Comparison of ENCODE assay signal across 1 cellular context in genomic region chr17:59964455-59965328, GRCh38.
TF ChIP-seq lines count a peak whose summit lies in the region.

A gene with protein sequence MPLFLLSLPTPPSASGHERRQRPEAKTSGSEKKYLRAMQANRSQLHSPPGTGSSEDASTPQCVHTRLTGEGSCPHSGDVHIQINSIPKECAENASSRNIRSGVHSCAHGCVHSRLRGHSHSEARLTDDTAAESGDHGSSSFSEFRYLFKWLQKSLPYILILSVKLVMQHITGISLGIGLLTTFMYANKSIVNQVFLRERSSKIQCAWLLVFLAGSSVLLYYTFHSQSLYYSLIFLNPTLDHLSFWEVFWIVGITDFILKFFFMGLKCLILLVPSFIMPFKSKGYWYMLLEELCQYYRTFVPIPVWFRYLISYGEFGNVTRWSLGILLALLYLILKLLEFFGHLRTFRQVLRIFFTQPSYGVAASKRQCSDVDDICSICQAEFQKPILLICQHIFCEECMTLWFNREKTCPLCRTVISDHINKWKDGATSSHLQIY (minus strand): TSS chr17:59964740. CDS start chr17:59964663, 77 bp downstream.

TF ChIP-seq in HepG2, 621 proteins besides CTCF, POLR2A, EP300 and RAD21 (continued from another document and continues in another):
- TF ChIP-seq CENPBD1 (CRISPR knock-in tag; IDR thresholded peaks at IDR 0.05; ENCODE audit: borderline replicate concordance, low read depth) (no peak), ZNF205 (CRISPR knock-in tag; IDR thresholded peaks at IDR 0.05) (peak; percentile 82; the same call in 1 of the 2 replicates), SNAPC2 (CRISPR knock-in tag; IDR thresholded peaks at IDR 0.05) (peak; percentile 14; the same call in 1 of the 2 replicates), KDM4B (CRISPR knock-in tag; IDR thresholded peaks at IDR 0.05) (no peak; the same call in 1 of the 2 replicates), ZBTB20 (CRISPR knock-in tag; IDR thresholded peaks at IDR 0.05; ENCODE audit: borderline replicate concordance, low read depth) (no peak), AGO2 (optimal IDR thresholded peaks at IDR 0.05; ENCODE audit: low read depth, low read length) (peak; percentile 46), MAF1 (CRISPR knock-in tag; IDR thresholded peaks at IDR 0.05; ENCODE audit: borderline replicate concordance) (no peak), RARG (CRISPR knock-in tag; IDR thresholded peaks at IDR 0.05; ENCODE audit: low read depth) (no peak), GZF1 (CRISPR knock-in tag; IDR thresholded peaks at IDR 0.05) (0 out of 2 replicates have a peak, but pooled peaks have one; percentile 24), KAT2B (IDR thresholded peaks at IDR 0.05; ENCODE audit: borderline replicate concordance, low read depth, low read length) (no peak), ARNT2 (CRISPR knock-in tag; IDR thresholded peaks at IDR 0.05; ENCODE audit: low read depth) (no peak), ZKSCAN5 (CRISPR knock-in tag; IDR thresholded peaks at IDR 0.05) (no peak), SRY (CRISPR knock-in tag; IDR thresholded peaks at IDR 0.05) (peak; percentile 35), ZNF503 (CRISPR knock-in tag; IDR thresholded peaks at IDR 0.05) (0 out of 2 replicates have a peak, but pooled peaks have one; percentile 8), ZNF431 (CRISPR knock-in tag; IDR thresholded peaks at IDR 0.05; ENCODE audit: borderline replicate concordance, low read depth) (no peak), PAX8 (CRISPR knock-in tag; IDR thresholded peaks at IDR 0.05; ENCODE audit: borderline replicate concordance) (no peak), NFIB (CRISPR knock-in tag; IDR thresholded peaks at IDR 0.05; ENCODE audit: borderline replicate concordance) (no peak), ASH2L (IDR thresholded peaks at IDR 0.05; ENCODE audit: insufficient read length, low read depth, low read length) (peak; percentile 96), GATAD2A (CRISPR knock-in tag; IDR thresholded peaks at IDR 0.05) (peak; percentile 43; the same call in 1 of the 2 replicates), EEA1 (CRISPR knock-in tag; IDR thresholded peaks at IDR 0.05; ENCODE audit: borderline replicate concordance) (no peak), DNMT1 (CRISPR knock-in tag; IDR thresholded peaks at IDR 0.05) (no peak), HES4 (CRISPR knock-in tag; IDR thresholded peaks at IDR 0.05; ENCODE audit: borderline replicate concordance) (no peak; the same call in 1 of the 2 replicates), ZBTB7A (CRISPR knock-in tag; IDR thresholded peaks at IDR 0.05) (no peak; the same call in 1 of the 2 replicates), HOMEZ (CRISPR knock-in tag; IDR thresholded peaks at IDR 0.05; ENCODE audit: low read depth) (0 out of 2 replicates have a peak, but pooled peaks have one; percentile 26), ZKSCAN1 (IDR thresholded peaks at IDR 0.05; ENCODE audit: low read length) (0 out of 2 replicates have a peak, but pooled peaks have one; percentile 11), SP2 (CRISPR knock-in tag; IDR thresholded peaks at IDR 0.05) (peak; percentile 33; the same call in 1 of the 2 replicates), TIGD3 (CRISPR knock-in tag; IDR thresholded peaks at IDR 0.05; ENCODE audit: borderline replicate concordance) (no peak), ZNF3 (CRISPR knock-in tag; IDR thresholded peaks at IDR 0.05) (no peak), ZNF772 (CRISPR knock-in tag; IDR thresholded peaks at IDR 0.05) (peak; percentile 75), NCOA1 (CRISPR knock-in tag; IDR thresholded peaks at IDR 0.05) (no peak), RBAK (CRISPR knock-in tag; IDR thresholded peaks at IDR 0.05) (no peak), KDM5A (IDR thresholded peaks at IDR 0.05; ENCODE audit: borderline replicate concordance, low read length) (peak; percentile 78; the same call in 1 of the 2 replicates), ZNF567 (CRISPR knock-in tag; IDR thresholded peaks at IDR 0.05; ENCODE audit: borderline replicate concordance) (peak; percentile 39; the same call in 1 of the 2 replicates), ZC3H13 (CRISPR knock-in tag; IDR thresholded peaks at IDR 0.05) (no peak), ADNP (CRISPR knock-in tag; IDR thresholded peaks at IDR 0.05) (no peak), ARNTL (CRISPR knock-in tag; IDR thresholded peaks at IDR 0.05) (0 out of 2 replicates have a peak, but pooled peaks have one; percentile 11)
- TF ChIP-seq, protein P1, sequence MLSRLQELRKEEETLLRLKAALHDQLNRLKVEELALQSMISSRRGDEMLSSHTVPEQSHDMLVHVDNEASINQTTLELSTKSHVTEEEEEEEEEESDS (CRISPR knock-in tag; IDR thresholded peaks at IDR 0.05; ENCODE audit: borderline replicate concordance) = 0 out of 2 replicates have a peak, but pooled peaks have one; percentile 78
- TF ChIP-seq, protein P2, sequence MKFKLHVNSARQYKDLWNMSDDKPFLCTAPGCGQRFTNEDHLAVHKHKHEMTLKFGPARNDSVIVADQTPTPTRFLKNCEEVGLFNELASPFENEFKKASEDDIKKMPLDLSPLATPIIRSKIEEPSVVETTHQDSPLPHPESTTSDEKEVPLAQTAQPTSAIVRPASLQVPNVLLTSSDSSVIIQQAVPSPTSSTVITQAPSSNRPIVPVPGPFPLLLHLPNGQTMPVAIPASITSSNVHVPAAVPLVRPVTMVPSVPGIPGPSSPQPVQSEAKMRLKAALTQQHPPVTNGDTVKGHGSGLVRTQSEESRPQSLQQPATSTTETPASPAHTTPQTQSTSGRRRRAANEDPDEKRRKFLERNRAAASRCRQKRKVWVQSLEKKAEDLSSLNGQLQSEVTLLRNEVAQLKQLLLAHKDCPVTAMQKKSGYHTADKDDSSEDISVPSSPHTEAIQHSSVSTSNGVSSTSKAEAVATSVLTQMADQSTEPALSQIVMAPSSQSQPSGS (CRISPR knock-in tag; IDR thresholded peaks at IDR 0.05) = peak; percentile 76
- TF ChIP-seq, protein P3, sequence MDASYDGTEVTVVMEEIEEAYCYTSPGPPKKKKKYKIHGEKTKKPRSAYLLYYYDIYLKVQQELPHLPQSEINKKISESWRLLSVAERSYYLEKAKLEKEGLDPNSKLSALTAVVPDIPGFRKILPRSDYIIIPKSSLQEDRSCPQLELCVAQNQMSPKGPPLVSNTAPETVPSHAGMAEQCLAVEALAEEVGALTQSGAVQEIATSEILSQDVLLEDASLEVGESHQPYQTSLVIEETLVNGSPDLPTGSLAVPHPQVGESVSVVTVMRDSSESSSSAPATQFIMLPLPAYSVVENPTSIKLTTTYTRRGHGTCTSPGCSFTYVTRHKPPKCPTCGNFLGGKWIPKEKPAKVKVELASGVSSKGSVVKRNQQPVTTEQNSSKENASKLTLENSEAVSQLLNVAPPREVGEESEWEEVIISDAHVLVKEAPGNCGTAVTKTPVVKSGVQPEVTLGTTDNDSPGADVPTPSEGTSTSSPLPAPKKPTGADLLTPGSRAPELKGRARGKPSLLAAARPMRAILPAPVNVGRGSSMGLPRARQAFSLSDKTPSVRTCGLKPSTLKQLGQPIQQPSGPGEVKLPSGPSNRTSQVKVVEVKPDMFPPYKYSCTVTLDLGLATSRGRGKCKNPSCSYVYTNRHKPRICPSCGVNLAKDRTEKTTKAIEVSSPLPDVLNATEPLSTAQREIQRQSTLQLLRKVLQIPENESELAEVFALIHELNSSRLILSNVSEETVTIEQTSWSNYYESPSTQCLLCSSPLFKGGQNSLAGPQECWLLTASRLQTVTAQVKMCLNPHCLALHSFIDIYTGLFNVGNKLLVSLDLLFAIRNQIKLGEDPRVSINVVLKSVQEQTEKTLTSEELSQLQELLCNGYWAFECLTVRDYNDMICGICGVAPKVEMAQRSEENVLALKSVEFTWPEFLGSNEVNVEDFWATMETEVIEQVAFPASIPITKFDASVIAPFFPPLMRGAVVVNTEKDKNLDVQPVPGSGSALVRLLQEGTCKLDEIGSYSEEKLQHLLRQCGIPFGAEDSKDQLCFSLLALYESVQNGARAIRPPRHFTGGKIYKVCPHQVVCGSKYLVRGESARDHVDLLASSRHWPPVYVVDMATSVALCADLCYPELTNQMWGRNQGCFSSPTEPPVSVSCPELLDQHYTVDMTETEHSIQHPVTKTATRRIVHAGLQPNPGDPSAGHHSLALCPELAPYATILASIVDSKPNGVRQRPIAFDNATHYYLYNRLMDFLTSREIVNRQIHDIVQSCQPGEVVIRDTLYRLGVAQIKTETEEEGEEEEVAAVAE (CRISPR knock-in tag; IDR thresholded peaks at IDR 0.05; ENCODE audit: borderline replicate concordance) = no peak; the same call in 1 of the 2 replicates
- TF ChIP-seq, protein P4, sequence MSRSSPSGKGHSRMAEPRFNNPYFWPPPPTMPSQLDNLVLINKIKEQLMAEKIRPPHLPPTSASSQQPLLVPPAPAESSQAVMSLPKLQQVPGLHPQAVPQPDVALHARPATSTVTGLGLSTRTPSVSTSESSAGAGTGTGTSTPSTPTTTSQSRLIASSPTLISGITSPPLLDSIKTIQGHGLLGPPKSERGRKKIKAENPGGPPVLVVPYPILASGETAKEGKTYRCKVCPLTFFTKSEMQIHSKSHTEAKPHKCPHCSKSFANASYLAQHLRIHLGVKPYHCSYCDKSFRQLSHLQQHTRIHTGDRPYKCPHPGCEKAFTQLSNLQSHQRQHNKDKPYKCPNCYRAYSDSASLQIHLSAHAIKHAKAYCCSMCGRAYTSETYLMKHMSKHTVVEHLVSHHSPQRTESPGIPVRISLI (CRISPR knock-in tag; IDR thresholded peaks at IDR 0.05; ENCODE audit: borderline replicate concordance) = no peak
- TF ChIP-seq, protein P5, sequence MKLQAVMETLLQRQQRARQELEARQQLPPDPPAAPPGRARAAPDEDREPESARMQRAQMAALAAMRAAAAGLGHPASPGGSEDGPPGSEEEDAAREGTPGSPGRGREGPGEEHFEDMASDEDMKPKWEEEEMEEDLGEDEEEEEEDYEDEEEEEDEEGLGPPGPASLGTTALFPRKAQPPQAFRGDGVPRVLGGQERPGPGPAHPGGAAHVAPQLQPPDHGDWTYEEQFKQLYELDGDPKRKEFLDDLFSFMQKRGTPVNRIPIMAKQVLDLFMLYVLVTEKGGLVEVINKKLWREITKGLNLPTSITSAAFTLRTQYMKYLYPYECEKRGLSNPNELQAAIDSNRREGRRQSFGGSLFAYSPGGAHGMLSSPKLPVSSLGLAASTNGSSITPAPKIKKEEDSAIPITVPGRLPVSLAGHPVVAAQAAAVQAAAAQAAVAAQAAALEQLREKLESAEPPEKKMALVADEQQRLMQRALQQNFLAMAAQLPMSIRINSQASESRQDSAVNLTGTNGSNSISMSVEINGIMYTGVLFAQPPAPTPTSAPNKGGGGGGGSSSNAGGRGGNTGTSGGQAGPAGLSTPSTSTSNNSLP (IDR thresholded peaks at IDR 0.05; ENCODE audit: low read depth, low read length) = no peak; the same call in 1 of the 2 replicates
- TF ChIP-seq, protein P6, sequence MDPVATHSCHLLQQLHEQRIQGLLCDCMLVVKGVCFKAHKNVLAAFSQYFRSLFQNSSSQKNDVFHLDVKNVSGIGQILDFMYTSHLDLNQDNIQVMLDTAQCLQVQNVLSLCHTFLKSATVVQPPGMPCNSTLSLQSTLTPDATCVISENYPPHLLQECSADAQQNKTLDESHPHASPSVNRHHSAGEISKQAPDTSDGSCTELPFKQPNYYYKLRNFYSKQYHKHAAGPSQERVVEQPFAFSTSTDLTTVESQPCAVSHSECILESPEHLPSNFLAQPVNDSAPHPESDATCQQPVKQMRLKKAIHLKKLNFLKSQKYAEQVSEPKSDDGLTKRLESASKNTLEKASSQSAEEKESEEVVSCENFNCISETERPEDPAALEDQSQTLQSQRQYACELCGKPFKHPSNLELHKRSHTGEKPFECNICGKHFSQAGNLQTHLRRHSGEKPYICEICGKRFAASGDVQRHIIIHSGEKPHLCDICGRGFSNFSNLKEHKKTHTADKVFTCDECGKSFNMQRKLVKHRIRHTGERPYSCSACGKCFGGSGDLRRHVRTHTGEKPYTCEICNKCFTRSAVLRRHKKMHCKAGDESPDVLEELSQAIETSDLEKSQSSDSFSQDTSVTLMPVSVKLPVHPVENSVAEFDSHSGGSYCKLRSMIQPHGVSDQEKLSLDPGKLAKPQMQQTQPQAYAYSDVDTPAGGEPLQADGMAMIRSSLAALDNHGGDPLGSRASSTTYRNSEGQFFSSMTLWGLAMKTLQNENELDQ (CRISPR knock-in tag; IDR thresholded peaks at IDR 0.05; ENCODE audit: borderline replicate concordance) = no peak
